In genomic region chr6:145600299-145600698, GRCh38 we compare ENCODE assay signal across 24 cellular contexts.
DNase-seq lines count a peak whose midpoint lies in the region; ATAC-seq, FAIRE-seq and TF ChIP-seq lines count a peak whose summit lies in the region.
"Had no signal": no experiment of that assay in that cellular context is flagged by ENCODE, and none has a peak within 500 bp of the region (broad histone marks: within the 10 kb centered on the region; RNA-seq: fewer than 3 reads in every experiment).

No MANE protein-coding gene starts in this region.

- no peak overlapping the region for H3K9ac ChIP-seq in HepG2 (ENCODE audit: insufficient read depth, low read depth, low read length)
- H3K9ac ChIP-seq: BLaER1, GM23248 had no signal

- DNase-seq in HepG2 (ENCODE audit: low spot score) (peak; percentile 7), right lobe of liver (no peak), fibroblast of pulmonary artery (ENCODE audit: low read depth) (peak; percentile 4), progenitor cell of endocrine pancreas (ENCODE audit: low spot score, unreplicated experiment) (no peak), hypothalamus (lab: John Stamatoyannopoulos, UW) (no peak), hepatic stellate cell (ENCODE audit: low spot score) (no peak), NCI-H526 (lab: John Stamatoyannopoulos, UW) (no peak), GM10266 (ENCODE audit: extremely low spot score) (no peak)
- DNase-seq: CD4-positive, CD25-positive, alpha-beta regulatory T cell; CD8-positive, alpha-beta T cell; DMS 273 treated with DMSO at 0.1 percent for 48 hours; DMS79 treated with DMSO at 0.1 percent for 48 hours; GF-D8; GM23248; H7; HCEC 1CT had no signal

- no peaks in the 10 kb centered on the region for H3K27me3 Mint-ChIP-seq in progenitor cell of endocrine pancreas
- H3K27me3 Mint-ChIP-seq: B cell had no signal

- TF ChIP-seq POLR2A in HepG2 (IDR thresholded peaks at IDR 0.05; ENCODE audit: insufficient read depth in 1 of 2, low read depth in 2 of 2, low read length in 2 of 2) (no peak), right lobe of liver (IDR thresholded peaks at IDR 0.05) (no peak)

- H3K36me3 ChIP-seq in HepG2 (replicated peaks in 1 of 2; ENCODE audit: control insufficient read depth in 1 of 2, insufficient read depth in 2 of 2, low read length in 2 of 2) (no peaks in the 10 kb centered on the region), right lobe of liver (no peaks in the 10 kb centered on the region)
- H3K36me3 ChIP-seq: BLaER1 had no signal

- TF ChIP-seq CTCF in HepG2 (CRISPR knock-in tag; IDR thresholded peaks at IDR 0.05) (no peak), right lobe of liver (IDR thresholded peaks at IDR 0.05) (no peak), fibroblast of pulmonary artery (IDR thresholded peaks at IDR 0.05; ENCODE audit: low read length, missing control alignments) (no peak), progenitor cell of endocrine pancreas (IDR thresholded peaks at IDR 0.05; ENCODE audit: unreplicated experiment) (no peak), GM10266 (IDR thresholded peaks at IDR 0.05; ENCODE audit: control insufficient read depth, insufficient read depth, low read depth, missing control alignments) (no peak)

- no peaks in the 10 kb centered on the region for H4K20me1 ChIP-seq in HepG2 (ENCODE audit: insufficient read depth, low read length)
- H4K20me1 ChIP-seq: BLaER1 had no signal

- no peak overlapping the region for H3K4me3 Mint-ChIP-seq in progenitor cell of endocrine pancreas (ENCODE audit: low read depth)
- H3K4me3 Mint-ChIP-seq: B cell; CD4-positive, CD25-positive, alpha-beta regulatory T cell; CD8-positive, alpha-beta T cell had no signal

- H3K4me2 ChIP-seq in HepG2 (ENCODE audit: low read depth, low read length) = no peak overlapping the region
- H3K4me2 ChIP-seq: BLaER1 had no signal

- in situ Hi-C loops in HepG2 (cut with HindIII; ENCODE audit: extremely low pct_ligation_motif_present, low pct_unique_long_range_greater_than_20kb) = no loop called here

- H3K27ac ChIP-seq in HepG2 (ENCODE audit: extremely low read length, insufficient read depth, low read length) = no peak overlapping the region
- H3K27ac ChIP-seq in right lobe of liver = no peak overlapping the region
- H3K27ac ChIP-seq: 22Rv1, BLaER1, C4-2B, GM23248 had no signal

- whole genome bisulfite sequencing in HepG2 (ENCODE audit: low lambda C conversion rate) = 1% methylated on average over 2 of the region's 2 CpGs
- 60% methylated on average over 2 of the region's 2 CpGs for WGBS in right lobe of liver (ENCODE audit: insufficient coverage, low coverage, low lambda C conversion rate, missing lambda C conversion rate)

- no peaks in the 10 kb centered on the region for H3K27me3 ChIP-seq in HepG2 (ENCODE audit: control insufficient read depth in 1 of 2, insufficient read depth in 2 of 2, low read length in 2 of 2)
- H3K27me3 ChIP-seq in right lobe of liver = no peaks in the 10 kb centered on the region
- H3K27me3 ChIP-seq: BLaER1 had no signal

- no TSS peak for BruUV-seq in HepG2 (replicated peaks; lab: Mats Ljungman, UMichigan)

- POLR2A ChIA-PET in HepG2 (lab: Yijun Ruan, JAX) = no interaction called here

- intact Hi-C loops in HepG2 (cut with micrococcal nuclease; ENCODE audit: unreplicated experiment) = no loop called here
- intact Hi-C loops in right lobe of liver (cut with DNase I) = no loop called here

- TF ChIP-seq EP300 in HepG2 (IDR thresholded peaks at IDR 0.05; ENCODE audit: low read depth in 2 of 2, low read length in 2 of 2) (no peak), HepG2 (CRISPR knock-in tag; IDR thresholded peaks at IDR 0.05; ENCODE audit: borderline replicate concordance) (no peak)

- ATAC-seq in HepG2 (peak; percentile 35; the same call in 1 of the 3 replicates), right lobe of liver (no peak)
- ATAC-seq: CD8-positive, alpha-beta T cell had no signal

- no peak overlapping the region for H3K4me3 ChIP-seq in HepG2 (replicated peaks in 1 of 3; ENCODE audit: insufficient read depth in 1 of 3, low read depth in 2 of 3, low read length in 3 of 3)
- H3K4me3 ChIP-seq in right lobe of liver = no peak overlapping the region
- no peak overlapping the region for H3K4me3 ChIP-seq in fibroblast of pulmonary artery (replicated peaks; ENCODE audit: low read depth, low read length)
- H3K4me3 ChIP-seq: BLaER1, GM23248 had no signal

- TF ChIP-seq RAD21 in HepG2 (CRISPR knock-in tag; IDR thresholded peaks at IDR 0.05) = no peak

- CTCF ChIA-PET in HepG2 (lab: Yijun Ruan, JAX; ENCODE audit: low intra/inter-chr PET ratio, low total read pairs) = no interaction called here

- peak overlapping the region; percentile 2 for H3K27ac Mint-ChIP-seq in progenitor cell of endocrine pancreas
- H3K27ac Mint-ChIP-seq: B cell; CD4-positive, CD25-positive, alpha-beta regulatory T cell; CD8-positive, alpha-beta T cell had no signal

- peaks cover 18% of the 10 kb centered on the region for H3K9me3 Mint-ChIP-seq in progenitor cell of endocrine pancreas (ENCODE audit: low read depth)
- H3K9me3 Mint-ChIP-seq: CD8-positive, alpha-beta T cell had no signal

- no peak for FAIRE-seq in HepG2 (lab: Jason Lieb, UNC)
- FAIRE-seq: A204.1, D721Med, GM12892, H1 had no signal

- H3K9me3 ChIP-seq in HepG2 (ENCODE audit: low read length) (no peaks in the 10 kb centered on the region), right lobe of liver (no peaks in the 10 kb centered on the region)
- H3K9me3 ChIP-seq: BLaER1 had no signal

- H2AFZ ChIP-seq in HepG2 (ENCODE audit: low read length) = no peak overlapping the region
- H2AFZ ChIP-seq: GM23248 had no signal

- no peaks in the 10 kb centered on the region for H3K79me2 ChIP-seq in HepG2 (ENCODE audit: insufficient read depth, low read length)

- H3K4me1 ChIP-seq in HepG2 (ENCODE audit: insufficient read depth, low read length) (peaks cover 6% of the 10 kb centered on the region; the same call in 1 of the 2 replicates), right lobe of liver (no peaks in the 10 kb centered on the region)
- H3K4me1 ChIP-seq: BLaER1 had no signal

- no peaks in the 10 kb centered on the region for H3K4me1 Mint-ChIP-seq in progenitor cell of endocrine pancreas (ENCODE audit: low read depth)
- H3K4me1 Mint-ChIP-seq: B cell; CD4-positive, CD25-positive, alpha-beta regulatory T cell had no signal

- peaks cover 3% of the 10 kb centered on the region for H3K36me3 Mint-ChIP-seq in progenitor cell of endocrine pancreas (ENCODE audit: insufficient read depth)
- H3K36me3 Mint-ChIP-seq: CD4-positive, CD25-positive, alpha-beta regulatory T cell; CD8-positive, alpha-beta T cell had no signal

TF ChIP-seq in HepG2, 621 proteins besides CTCF, POLR2A, EP300 and RAD21:
- TF ChIP-seq HOXA5 (CRISPR knock-in tag; IDR thresholded peaks at IDR 0.05) (no peak), CEBPB (IDR thresholded peaks at IDR 0.05; ENCODE audit: borderline replicate concordance, low read depth, low read length) (0 out of 2 replicates have a peak, but pooled peaks have one; percentile 28), SOX5 (CRISPR knock-in tag; IDR thresholded peaks at IDR 0.05; ENCODE audit: borderline replicate concordance) (peak; percentile 53; the same call in 1 of the 2 replicates), SOX13 (IDR thresholded peaks at IDR 0.05) (no peak), SOX13 (CRISPR knock-in tag; conservative IDR thresholded peaks at IDR 0.05 in 1 of 2, IDR thresholded peaks at IDR 0.05 in 1 of 2) (peak in 1 of 2 experiments; percentile 71; a peak in 2 of 4 replicates)

Comparison
In these comparisons a context has a peak if more than half of its experiments do, and no peak if none do; other contexts are left out.
1. DNase-seq: peak in HepG2 (single experiment) and fibroblast of pulmonary artery (single experiment); none in right lobe of liver (0 of 3), progenitor cell of endocrine pancreas (single experiment), hypothalamus (0 of 51), hepatic stellate cell (single experiment), NCI-H526 (0 of 2) and GM10266 (single experiment).